Comparison of ENCODE assay signal across 9 cellular contexts in genomic region chr6:143528164-143528811, GRCh38. TPM values are rescaled to one million over a fixed set of nuclear protein-coding genes. Genes with fewer than 3 reads are reported as not detected.
DNase-seq lines count a peak whose midpoint lies in the region; ATAC-seq and TF ChIP-seq lines count a peak whose summit lies in the region.
"Had no signal": no experiment of that assay in that cellular context is flagged by ENCODE, and none has a peak within 500 bp of the region (broad histone marks: within the 10 kb centered on the region; RNA-seq: fewer than 3 reads in every experiment).

No MANE protein-coding gene starts in this region.

- H3K4me3 ChIP-seq in Loucy (ENCODE audit: low read length, poor library complexity, severe bottlenecking): no peak overlapping the region

- H3K9me3 ChIP-seq in Loucy (ENCODE audit: insufficient read depth, low read depth, low read length): no peaks in the 10 kb centered on the region

- H3K9ac ChIP-seq in Loucy (ENCODE audit: low read depth, low read length, poor library complexity, severe bottlenecking): peak overlapping the region; percentile 24

- peak overlapping the region; percentile 94 for H2AFZ ChIP-seq in Loucy (ENCODE audit: low read length)

- peaks cover 2% of the 10 kb centered on the region for H3K36me3 Mint-ChIP-seq in effector memory CD8-positive, alpha-beta T cell (ENCODE audit: insufficient read depth)
- H3K36me3 Mint-ChIP-seq in WTC11: no peaks in the 10 kb centered on the region

- H3K4me3 Mint-ChIP-seq in effector memory CD8-positive, alpha-beta T cell: peak overlapping the region; percentile 44 to 49
- no peak overlapping the region for H3K4me3 Mint-ChIP-seq in WTC11

- no peaks in the 10 kb centered on the region for H3K9me2 ChIP-seq in Loucy (replicated peaks; ENCODE audit: low read depth, low read length)

- peaks cover 7 to 8% of the 10 kb centered on the region in 2 donors for H3K4me1 Mint-ChIP-seq in effector memory CD8-positive, alpha-beta T cell (ENCODE audit: low read depth in 2 of 2)
- H3K4me1 Mint-ChIP-seq in WTC11: peaks cover 10% of the 10 kb centered on the region

- H3K27me3 Mint-ChIP-seq in effector memory CD8-positive, alpha-beta T cell: no peaks in the 10 kb centered on the region
- H3K27me3 Mint-ChIP-seq in WTC11 (ENCODE audit: low read depth): no peaks in the 10 kb centered on the region

- H3K79me2 ChIP-seq in Loucy (ENCODE audit: insufficient read depth, low read length): no peaks in the 10 kb centered on the region

- H3K4me1 ChIP-seq in Loucy (ENCODE audit: insufficient read depth, low read length, poor library complexity, severe bottlenecking): peaks cover 18% of the 10 kb centered on the region

- H3K27me3 ChIP-seq in Loucy (ENCODE audit: insufficient read depth, low read length, poor library complexity, severe bottlenecking): no peaks in the 10 kb centered on the region

- CTCF ChIA-PET in WTC11 (lab: Charles Lee): interaction anchor here (0.6 to 2.4 kb wide), 4 partner anchors 9 to 43 kb away, joined by 3 to 12 read pairs (median 4); no protein-coding TSS in a partner anchor

- H3F3A ChIP-seq in Loucy (ENCODE audit: low read depth): no peaks in the 10 kb centered on the region

- no peaks in the 10 kb centered on the region for H3K9me3 Mint-ChIP-seq in effector memory CD8-positive, alpha-beta T cell
- H3K9me3 Mint-ChIP-seq in WTC11: 0 out of 2 replicates have a peak, but pooled peaks cover 6% of the 10 kb centered on the region

- peak; percentile 82 for ATAC-seq in GM18498 (IDR thresholded peaks at IDR 0.05; ENCODE audit: unreplicated experiment)
- peak; percentile 69 for ATAC-seq in GM21619 (IDR thresholded peaks at IDR 0.05; ENCODE audit: unreplicated experiment)
- ATAC-seq in effector memory CD8-positive, alpha-beta T cell (replicated peaks): peak; percentile 52
- no peak for ATAC-seq in GM19452 (IDR thresholded peaks at IDR 0.05; ENCODE audit: unreplicated experiment)
- ATAC-seq in WTC11: no peak
- ATAC-seq: left colon had no signal

- H3K27ac Mint-ChIP-seq in effector memory CD8-positive, alpha-beta T cell: peak overlapping the region; percentile 60 to 87
- no peak overlapping the region for H3K27ac Mint-ChIP-seq in WTC11

- no peak for DNase-seq in effector memory CD8-positive, alpha-beta T cell
- DNase-seq in WTC11 (ENCODE audit: low spot score): no peak
- DNase-seq in GM19238 (ENCODE audit: insufficient read length, low spot score): no peak
- no peak for DNase-seq in NCI-H2196 (lab: John Stamatoyannopoulos, UW; ENCODE audit: unreplicated experiment)
- DNase-seq: left colon had no signal

- no peaks in the 10 kb centered on the region for H3K36me3 ChIP-seq in Loucy (ENCODE audit: insufficient read depth, low read length)

- TF ChIP-seq CTCF in Loucy (conservative IDR thresholded peaks at IDR 0.05; ENCODE audit: low read length) (no peak), WTC11 (IDR thresholded peaks at IDR 0.05) (no peak)

- POLR2A ChIA-PET in WTC11 (lab: Charles Lee): no interaction called here

- peak overlapping the region; percentile 22 for H3K4me2 ChIP-seq in Loucy (ENCODE audit: low read depth, low read length, poor library complexity, severe bottlenecking)

- no peaks in the 10 kb centered on the region for H4K20me1 ChIP-seq in Loucy (ENCODE audit: insufficient read depth, low read length, poor library complexity, severe bottlenecking)

TF ChIP-seq in WTC11, 78 proteins besides CTCF, POLR2A, EP300 and RAD21:
- TF ChIP-seq HMGXB4 (CRISPR knock-in tag; IDR thresholded peaks at IDR 0.05): no peak
- TF ChIP-seq, protein P1, sequence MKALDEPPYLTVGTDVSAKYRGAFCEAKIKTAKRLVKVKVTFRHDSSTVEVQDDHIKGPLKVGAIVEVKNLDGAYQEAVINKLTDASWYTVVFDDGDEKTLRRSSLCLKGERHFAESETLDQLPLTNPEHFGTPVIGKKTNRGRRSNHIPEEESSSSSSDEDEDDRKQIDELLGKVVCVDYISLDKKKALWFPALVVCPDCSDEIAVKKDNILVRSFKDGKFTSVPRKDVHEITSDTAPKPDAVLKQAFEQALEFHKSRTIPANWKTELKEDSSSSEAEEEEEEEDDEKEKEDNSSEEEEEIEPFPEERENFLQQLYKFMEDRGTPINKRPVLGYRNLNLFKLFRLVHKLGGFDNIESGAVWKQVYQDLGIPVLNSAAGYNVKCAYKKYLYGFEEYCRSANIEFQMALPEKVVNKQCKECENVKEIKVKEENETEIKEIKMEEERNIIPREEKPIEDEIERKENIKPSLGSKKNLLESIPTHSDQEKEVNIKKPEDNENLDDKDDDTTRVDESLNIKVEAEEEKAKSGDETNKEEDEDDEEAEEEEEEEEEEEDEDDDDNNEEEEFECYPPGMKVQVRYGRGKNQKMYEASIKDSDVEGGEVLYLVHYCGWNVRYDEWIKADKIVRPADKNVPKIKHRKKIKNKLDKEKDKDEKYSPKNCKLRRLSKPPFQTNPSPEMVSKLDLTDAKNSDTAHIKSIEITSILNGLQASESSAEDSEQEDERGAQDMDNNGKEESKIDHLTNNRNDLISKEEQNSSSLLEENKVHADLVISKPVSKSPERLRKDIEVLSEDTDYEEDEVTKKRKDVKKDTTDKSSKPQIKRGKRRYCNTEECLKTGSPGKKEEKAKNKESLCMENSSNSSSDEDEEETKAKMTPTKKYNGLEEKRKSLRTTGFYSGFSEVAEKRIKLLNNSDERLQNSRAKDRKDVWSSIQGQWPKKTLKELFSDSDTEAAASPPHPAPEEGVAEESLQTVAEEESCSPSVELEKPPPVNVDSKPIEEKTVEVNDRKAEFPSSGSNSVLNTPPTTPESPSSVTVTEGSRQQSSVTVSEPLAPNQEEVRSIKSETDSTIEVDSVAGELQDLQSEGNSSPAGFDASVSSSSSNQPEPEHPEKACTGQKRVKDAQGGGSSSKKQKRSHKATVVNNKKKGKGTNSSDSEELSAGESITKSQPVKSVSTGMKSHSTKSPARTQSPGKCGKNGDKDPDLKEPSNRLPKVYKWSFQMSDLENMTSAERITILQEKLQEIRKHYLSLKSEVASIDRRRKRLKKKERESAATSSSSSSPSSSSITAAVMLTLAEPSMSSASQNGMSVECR (CRISPR knock-in tag; IDR thresholded peaks at IDR 0.05; ENCODE audit: borderline replicate concordance): no peak
- no peak for TF ChIP-seq MYBL2 (CRISPR knock-in tag; IDR thresholded peaks at IDR 0.05)
- TF ChIP-seq ZNF671 (CRISPR knock-in tag; IDR thresholded peaks at IDR 0.05): no peak
- TF ChIP-seq TEAD4 (CRISPR knock-in tag; IDR thresholded peaks at IDR 0.05): no peak
- TF ChIP-seq CREB1 (CRISPR knock-in tag; IDR thresholded peaks at IDR 0.05): no peak
- no peak for TF ChIP-seq NFYB (CRISPR knock-in tag; conservative IDR thresholded peaks at IDR 0.05; ENCODE audit: low read depth)
- no peak for TF ChIP-seq ZNF425 (CRISPR knock-in tag; conservative IDR thresholded peaks at IDR 0.05)
- no peak for TF ChIP-seq ERG (CRISPR knock-in tag; IDR thresholded peaks at IDR 0.05)
- no peak for TF ChIP-seq ZNF416 (CRISPR knock-in tag; IDR thresholded peaks at IDR 0.05)

RNA-seq across cellular contexts. Expression of gene FUCA2, which starts 16.8 kb away (rescaled TPM):
- total RNA-seq in WTC11 (2021): 48.5 to 55.4 TPM (median 51.8 TPM) in 3 replicates

Comparison
In these comparisons a context has a peak if more than half of its experiments do, and no peak if none do; other contexts are left out.
1. ATAC-seq: peak in GM18498 (single experiment), GM21619 (single experiment) and effector memory CD8-positive, alpha-beta T cell (single experiment); none in GM19452 (single experiment) and WTC11 (single experiment).